Comparison of ENCODE assay signal across 1 cellular context in the genomic region with DNA sequence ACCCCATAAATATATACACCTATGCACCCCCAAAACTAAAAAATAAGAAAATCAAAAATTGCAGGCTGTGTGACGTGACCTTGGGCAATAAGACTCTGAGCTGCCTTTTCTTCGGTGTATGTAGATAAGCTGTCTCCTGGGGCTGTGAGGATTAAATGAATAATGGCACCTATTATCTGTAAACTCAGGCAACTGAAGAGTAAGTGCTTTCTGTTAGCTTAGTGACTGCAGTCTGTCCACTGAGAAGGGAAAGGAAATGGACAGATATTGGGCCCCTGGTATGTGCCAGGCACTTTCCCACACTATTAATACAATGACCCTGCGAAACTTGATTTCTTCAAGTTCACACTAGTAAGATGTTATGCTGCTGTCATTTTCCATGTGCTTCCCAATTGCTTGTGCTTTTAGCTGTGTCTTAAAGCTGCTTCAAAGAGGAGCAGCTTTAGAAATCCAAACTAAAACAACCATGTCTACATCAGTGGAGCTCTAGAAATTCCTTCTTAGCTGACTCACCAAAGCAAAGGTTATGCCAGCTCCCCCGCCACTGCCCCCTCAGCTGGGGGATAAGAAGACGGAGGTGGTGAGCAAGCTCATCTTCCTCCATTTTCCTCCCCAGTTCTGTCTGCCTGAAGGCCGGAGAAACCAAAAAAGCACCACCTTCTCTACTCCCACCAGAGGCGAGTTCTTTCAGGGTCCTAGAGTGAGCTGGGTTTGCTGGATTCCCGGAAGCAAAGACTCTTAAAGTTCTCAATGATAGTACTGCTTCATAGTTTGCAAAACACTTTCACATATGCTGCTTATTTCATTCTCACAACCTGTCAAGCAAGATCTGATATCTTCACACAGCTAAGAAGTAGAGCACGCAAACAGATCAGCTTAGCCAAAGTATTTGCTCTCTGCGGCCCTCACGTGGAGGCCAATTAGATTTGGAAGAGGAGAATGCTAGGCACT.
TF ChIP-seq lines count a peak whose summit lies in the region.

No MANE protein-coding gene starts in this region.

TF ChIP-seq in K562, 482 proteins besides CTCF, POLR2A, EP300 and RAD21 (continued from another document):
- TF ChIP-seq FOXJ3 (CRISPR knock-in tag; IDR thresholded peaks at IDR 0.05), result no peak
- no peak for TF ChIP-seq MYNN (IDR thresholded peaks at IDR 0.05)
- TF ChIP-seq MYNN (CRISPR knock-in tag; IDR thresholded peaks at IDR 0.05), result no peak
- no peak for TF ChIP-seq NCOA2 (IDR thresholded peaks at IDR 0.05; ENCODE audit: partially characterized antibody in 2 of 2)
- TF ChIP-seq, protein P1, sequence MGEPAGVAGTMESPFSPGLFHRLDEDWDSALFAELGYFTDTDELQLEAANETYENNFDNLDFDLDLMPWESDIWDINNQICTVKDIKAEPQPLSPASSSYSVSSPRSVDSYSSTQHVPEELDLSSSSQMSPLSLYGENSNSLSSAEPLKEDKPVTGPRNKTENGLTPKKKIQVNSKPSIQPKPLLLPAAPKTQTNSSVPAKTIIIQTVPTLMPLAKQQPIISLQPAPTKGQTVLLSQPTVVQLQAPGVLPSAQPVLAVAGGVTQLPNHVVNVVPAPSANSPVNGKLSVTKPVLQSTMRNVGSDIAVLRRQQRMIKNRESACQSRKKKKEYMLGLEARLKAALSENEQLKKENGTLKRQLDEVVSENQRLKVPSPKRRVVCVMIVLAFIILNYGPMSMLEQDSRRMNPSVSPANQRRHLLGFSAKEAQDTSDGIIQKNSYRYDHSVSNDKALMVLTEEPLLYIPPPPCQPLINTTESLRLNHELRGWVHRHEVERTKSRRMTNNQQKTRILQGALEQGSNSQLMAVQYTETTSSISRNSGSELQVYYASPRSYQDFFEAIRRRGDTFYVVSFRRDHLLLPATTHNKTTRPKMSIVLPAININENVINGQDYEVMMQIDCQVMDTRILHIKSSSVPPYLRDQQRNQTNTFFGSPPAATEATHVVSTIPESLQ (CRISPR knock-in tag; IDR thresholded peaks at IDR 0.05), result no peak
- TF ChIP-seq RBFOX2 (IDR thresholded peaks at IDR 0.05; ENCODE audit: low read depth, low read length), result no peak
- TF ChIP-seq PHTF2 (CRISPR knock-in tag; IDR thresholded peaks at IDR 0.05), result no peak
- TF ChIP-seq ZNF133 (CRISPR knock-in tag; IDR thresholded peaks at IDR 0.05), result no peak
- no peak for TF ChIP-seq ETS2 (tag; IDR thresholded peaks at IDR 0.05; ENCODE audit: borderline replicate concordance, poor library complexity, severe bottlenecking)
- TF ChIP-seq SMARCC2 (IDR thresholded peaks at IDR 0.05; ENCODE audit: low read depth), result no peak
- TF ChIP-seq NFE2 (IDR thresholded peaks at IDR 0.05; ENCODE audit: low read depth), result no peak
- TF ChIP-seq FOXM1 (IDR thresholded peaks at IDR 0.05; ENCODE audit: low read depth), result peak; percentile 52; the same call in 1 of the 2 replicates
- no peak for TF ChIP-seq FOXM1 (CRISPR knock-in tag; IDR thresholded peaks at IDR 0.05; ENCODE audit: low read depth)
- TF ChIP-seq, protein P2, sequence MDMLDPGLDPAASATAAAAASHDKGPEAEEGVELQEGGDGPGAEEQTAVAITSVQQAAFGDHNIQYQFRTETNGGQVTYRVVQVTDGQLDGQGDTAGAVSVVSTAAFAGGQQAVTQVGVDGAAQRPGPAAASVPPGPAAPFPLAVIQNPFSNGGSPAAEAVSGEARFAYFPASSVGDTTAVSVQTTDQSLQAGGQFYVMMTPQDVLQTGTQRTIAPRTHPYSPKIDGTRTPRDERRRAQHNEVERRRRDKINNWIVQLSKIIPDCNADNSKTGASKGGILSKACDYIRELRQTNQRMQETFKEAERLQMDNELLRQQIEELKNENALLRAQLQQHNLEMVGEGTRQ (CRISPR knock-in tag; IDR thresholded peaks at IDR 0.05), result no peak
- peak; percentile 60 for TF ChIP-seq MEIS2 (IDR thresholded peaks at IDR 0.05; ENCODE audit: partially characterized antibody)
- TF ChIP-seq, protein P3, sequence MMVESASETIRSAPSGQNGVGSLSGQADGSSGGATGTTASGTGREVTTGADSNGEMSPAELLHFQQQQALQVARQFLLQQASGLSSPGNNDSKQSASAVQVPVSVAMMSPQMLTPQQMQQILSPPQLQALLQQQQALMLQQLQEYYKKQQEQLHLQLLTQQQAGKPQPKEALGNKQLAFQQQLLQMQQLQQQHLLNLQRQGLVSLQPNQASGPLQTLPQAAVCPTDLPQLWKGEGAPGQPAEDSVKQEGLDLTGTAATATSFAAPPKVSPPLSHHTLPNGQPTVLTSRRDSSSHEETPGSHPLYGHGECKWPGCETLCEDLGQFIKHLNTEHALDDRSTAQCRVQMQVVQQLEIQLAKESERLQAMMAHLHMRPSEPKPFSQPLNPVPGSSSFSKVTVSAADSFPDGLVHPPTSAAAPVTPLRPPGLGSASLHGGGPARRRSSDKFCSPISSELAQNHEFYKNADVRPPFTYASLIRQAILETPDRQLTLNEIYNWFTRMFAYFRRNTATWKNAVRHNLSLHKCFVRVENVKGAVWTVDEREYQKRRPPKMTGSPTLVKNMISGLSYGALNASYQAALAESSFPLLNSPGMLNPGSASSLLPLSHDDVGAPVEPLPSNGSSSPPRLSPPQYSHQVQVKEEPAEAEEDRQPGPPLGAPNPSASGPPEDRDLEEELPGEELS (CRISPR knock-in tag; IDR thresholded peaks at IDR 0.05; ENCODE audit: borderline replicate concordance), result no peak
- no peak for TF ChIP-seq SRSF3 (IDR thresholded peaks at IDR 0.05; ENCODE audit: insufficient read depth, low read length)
- no peak for TF ChIP-seq RBM14 (IDR thresholded peaks at IDR 0.05; ENCODE audit: borderline replicate concordance, insufficient read depth, low read depth, low read length)
- no peak for TF ChIP-seq MTA2 (IDR thresholded peaks at IDR 0.05; ENCODE audit: low read depth)
- TF ChIP-seq, protein P4, sequence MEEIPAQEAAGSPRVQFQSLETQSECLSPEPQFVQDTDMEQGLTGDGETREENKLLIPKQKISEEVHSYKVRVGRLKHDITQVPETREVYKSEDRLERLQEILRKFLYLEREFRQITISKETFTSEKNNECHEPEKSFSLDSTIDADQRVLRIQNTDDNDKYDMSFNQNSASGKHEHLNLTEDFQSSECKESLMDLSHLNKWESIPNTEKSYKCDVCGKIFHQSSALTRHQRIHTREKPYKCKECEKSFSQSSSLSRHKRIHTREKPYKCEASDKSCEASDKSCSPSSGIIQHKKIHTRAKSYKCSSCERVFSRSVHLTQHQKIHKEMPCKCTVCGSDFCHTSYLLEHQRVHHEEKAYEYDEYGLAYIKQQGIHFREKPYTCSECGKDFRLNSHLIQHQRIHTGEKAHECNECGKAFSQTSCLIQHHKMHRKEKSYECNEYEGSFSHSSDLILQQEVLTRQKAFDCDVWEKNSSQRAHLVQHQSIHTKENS (CRISPR knock-in tag; IDR thresholded peaks at IDR 0.05), result no peak
- no peak for TF ChIP-seq ZFX (CRISPR knock-in tag; IDR thresholded peaks at IDR 0.05)
- TF ChIP-seq ZNF830 (CRISPR knock-in tag; IDR thresholded peaks at IDR 0.05), result no peak
- TF ChIP-seq, protein P5, sequence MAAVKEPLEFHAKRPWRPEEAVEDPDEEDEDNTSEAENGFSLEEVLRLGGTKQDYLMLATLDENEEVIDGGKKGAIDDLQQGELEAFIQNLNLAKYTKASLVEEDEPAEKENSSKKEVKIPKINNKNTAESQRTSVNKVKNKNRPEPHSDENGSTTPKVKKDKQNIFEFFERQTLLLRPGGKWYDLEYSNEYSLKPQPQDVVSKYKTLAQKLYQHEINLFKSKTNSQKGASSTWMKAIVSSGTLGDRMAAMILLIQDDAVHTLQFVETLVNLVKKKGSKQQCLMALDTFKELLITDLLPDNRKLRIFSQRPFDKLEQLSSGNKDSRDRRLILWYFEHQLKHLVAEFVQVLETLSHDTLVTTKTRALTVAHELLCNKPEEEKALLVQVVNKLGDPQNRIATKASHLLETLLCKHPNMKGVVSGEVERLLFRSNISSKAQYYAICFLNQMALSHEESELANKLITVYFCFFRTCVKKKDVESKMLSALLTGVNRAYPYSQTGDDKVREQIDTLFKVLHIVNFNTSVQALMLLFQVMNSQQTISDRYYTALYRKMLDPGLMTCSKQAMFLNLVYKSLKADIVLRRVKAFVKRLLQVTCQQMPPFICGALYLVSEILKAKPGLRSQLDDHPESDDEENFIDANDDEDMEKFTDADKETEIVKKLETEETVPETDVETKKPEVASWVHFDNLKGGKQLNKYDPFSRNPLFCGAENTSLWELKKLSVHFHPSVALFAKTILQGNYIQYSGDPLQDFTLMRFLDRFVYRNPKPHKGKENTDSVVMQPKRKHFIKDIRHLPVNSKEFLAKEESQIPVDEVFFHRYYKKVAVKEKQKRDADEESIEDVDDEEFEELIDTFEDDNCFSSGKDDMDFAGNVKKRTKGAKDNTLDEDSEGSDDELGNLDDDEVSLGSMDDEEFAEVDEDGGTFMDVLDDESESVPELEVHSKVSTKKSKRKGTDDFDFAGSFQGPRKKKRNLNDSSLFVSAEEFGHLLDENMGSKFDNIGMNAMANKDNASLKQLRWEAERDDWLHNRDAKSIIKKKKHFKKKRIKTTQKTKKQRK (IDR thresholded peaks at IDR 0.05; ENCODE audit: borderline replicate concordance, low read depth, low read length), result no peak
- TF ChIP-seq MAZ (CRISPR knock-in tag; conservative IDR thresholded peaks at IDR 0.05 in 1 of 2, IDR thresholded peaks at IDR 0.05 in 1 of 2), result no peak
- TF ChIP-seq RBM34 (IDR thresholded peaks at IDR 0.05; ENCODE audit: borderline replicate concordance, insufficient read depth, low read length), result no peak
- no peak for TF ChIP-seq PRMT5 (CRISPR knock-in tag; IDR thresholded peaks at IDR 0.05)
- no peak for TF ChIP-seq ZNF354B (CRISPR knock-in tag; IDR thresholded peaks at IDR 0.05)
- TF ChIP-seq EWSR1 (IDR thresholded peaks at IDR 0.05; ENCODE audit: borderline replicate concordance, low read depth, partially characterized antibody), result no peak
TF ChIP-seq in K562: peak in this region for 23.
